7 cellular contexts compared by ENCODE assay signal in genomic region chr4:116877069-116877468, GRCh38.
"Had no signal": no experiment of that assay in that cellular context is flagged by ENCODE, and none has a peak within 500 bp of the region (broad histone marks: within the 10 kb centered on the region; RNA-seq: fewer than 3 reads in every experiment).

No MANE protein-coding gene starts in this region.

- DNase-seq: GM23248, GOT3, H7, KG1 had no signal

- H3K9me3 ChIP-seq: HAP-1 had no signal

- ATAC-seq: K562 had no signal

- H3K36me3 ChIP-seq: HAP-1 had no signal

- H3K9ac ChIP-seq: GM23248 had no signal

- H3K4me1 ChIP-seq: HAP-1 had no signal

- H3K4me3 ChIP-seq: GM23248, HAP-1, K562 had no signal

- H3K27ac ChIP-seq: GM23248 had no signal

- FAIRE-seq: HTR-8/SVneo, K562 had no signal

- H2AFZ ChIP-seq: GM23248 had no signal
